8 cellular contexts compared by ENCODE assay signal in genomic region chr17:75010683-75011406, GRCh38. TPM values are rescaled to one million over a fixed set of nuclear protein-coding genes. Genes with fewer than 3 reads are reported as not detected.
DNase-seq lines count a peak whose midpoint lies in the region; ATAC-seq, FAIRE-seq and TF ChIP-seq lines count a peak whose summit lies in the region.

No MANE protein-coding gene starts in this region.

- H3K4me3 Mint-ChIP-seq in activated naive CD8-positive, alpha-beta T cell treated with anti-CD3 and anti-CD28 coated beads, Interleukin-2, amount 50 U/mL, for 24 hours: peak overlapping the region; percentile 32

- no peaks in the 10 kb centered on the region for H3K27me3 ChIP-seq in transverse colon
- no peaks in the 10 kb centered on the region for H3K27me3 ChIP-seq in A673 (replicated peaks; ENCODE audit: insufficient read depth, low read depth, low read length, poor library complexity)

- in situ Hi-C loops in transverse colon (cut with MboI; ENCODE audit: low pct_ligation_motif_present in 1 of 4, low pct_unique_long_range_greater_than_20kb in 1 of 4, low sequenced_read_pairs in 3 of 4): no loop called here

- H3K4me3 ChIP-seq in kidney (ENCODE audit: low read length in 2 of 2) (no peak overlapping the region), transverse colon (no peak overlapping the region), A673 (ENCODE audit: low read depth, low read length, poor library complexity, severe bottlenecking) (no peak overlapping the region)

- H3K4me1 Mint-ChIP-seq in activated naive CD8-positive, alpha-beta T cell treated with anti-CD3 and anti-CD28 coated beads, Interleukin-2, amount 50 U/mL, for 24 hours: peaks cover 35% of the 10 kb centered on the region

- intact Hi-C loops in kidney (cut with DNase I): no loop called here
- intact Hi-C loops in transverse colon (cut with DNase I; ENCODE audit: low total_unique reads): loop anchor here (10.0 kb wide), 1 partner anchor 46 kb away; no protein-coding TSS in a partner anchor
- intact Hi-C loops in A673 (cut with micrococcal nuclease; ENCODE audit: unreplicated experiment): no loop called here

- H3K36me3 ChIP-seq in kidney (ENCODE audit: control insufficient read depth in 1 of 2, insufficient read depth in 2 of 2, low read length in 2 of 2): no peaks in the 10 kb centered on the region
- H3K36me3 ChIP-seq in transverse colon: no peaks in the 10 kb centered on the region
- H3K36me3 ChIP-seq in A673 (ENCODE audit: insufficient read depth, low read length, poor library complexity, severe bottlenecking): no peaks in the 10 kb centered on the region

- H3K27ac Mint-ChIP-seq in activated naive CD8-positive, alpha-beta T cell treated with anti-CD3 and anti-CD28 coated beads, Interleukin-2, amount 50 U/mL, for 24 hours: peak overlapping the region; percentile 59

- POLR2A ChIA-PET in A673 (lab: Charles Lee; ENCODE audit: low non-redundant PET): no interaction called here

- no peaks in the 10 kb centered on the region for H3K27me3 Mint-ChIP-seq in activated naive CD8-positive, alpha-beta T cell treated with anti-CD3 and anti-CD28 coated beads, Interleukin-2, amount 50 U/mL, for 24 hours

- H3K9me3 ChIP-seq in kidney (ENCODE audit: control insufficient read depth in 1 of 2, low read length in 2 of 2): no peaks in the 10 kb centered on the region
- no peaks in the 10 kb centered on the region for H3K9me3 ChIP-seq in transverse colon
- no peaks in the 10 kb centered on the region for H3K9me3 ChIP-seq in A673 (ENCODE audit: low read depth, low read length, poor library complexity, severe bottlenecking)

- peaks cover 4% of the 10 kb centered on the region for H3K36me3 Mint-ChIP-seq in activated naive CD8-positive, alpha-beta T cell treated with anti-CD3 and anti-CD28 coated beads, Interleukin-2, amount 50 U/mL, for 24 hours (ENCODE audit: low read depth)

- H3K4me1 ChIP-seq in kidney (ENCODE audit: control insufficient read depth in 1 of 2, insufficient read depth in 1 of 2, low read depth in 1 of 2, low read length in 2 of 2): peaks cover 9 to 16% of the 10 kb centered on the region in 2 donors
- H3K4me1 ChIP-seq in transverse colon: peaks cover 21 to 42% (median 26%) of the 10 kb centered on the region in 4 donors
- peaks cover 18% of the 10 kb centered on the region for H3K4me1 ChIP-seq in A673 (ENCODE audit: insufficient read depth, low read length, poor library complexity, severe bottlenecking)

- TF ChIP-seq POLR2A in transverse colon (IDR thresholded peaks at IDR 0.05): no peak

- H3K9ac ChIP-seq in kidney (ENCODE audit: low read length in 2 of 2): peak overlapping the region in 1 of 2 donors; percentile 82

- H3K9me3 Mint-ChIP-seq in activated naive CD8-positive, alpha-beta T cell treated with anti-CD3 and anti-CD28 coated beads, Interleukin-2, amount 50 U/mL, for 24 hours: no peaks in the 10 kb centered on the region

- TF ChIP-seq EP300 in transverse colon (IDR thresholded peaks at IDR 0.05; ENCODE audit: low read depth): no peak

- DNase-seq in DMS153 treated with DMSO at 0.1 percent for 48 hours (lab: John Stamatoyannopoulos, UW; ENCODE audit: unreplicated experiment) (peak; percentile 74), NCI-H1694 treated with DMSO at 0.1 percent for 48 hours (lab: John Stamatoyannopoulos, UW) (peak; percentile 76), kidney (peak; percentile 69), transverse colon (peak; percentile 56), A673 (ENCODE audit: low spot score) (no peak)
- no peak for DNase-seq in activated naive CD8-positive, alpha-beta T cell treated with anti-CD3 and anti-CD28 coated beads, Interleukin-2, amount 50 U/mL, for 24 hours

- 39 to 59% methylated on average over 2 to 8 of the region's 8 CpGs for WGBS in transverse colon (ENCODE audit: low coverage in 1 of 2), 2 donors

- BruUV-seq in A673 (replicated peaks; lab: Mats Ljungman, UMichigan): no TSS peak

- CTCF ChIA-PET in A673 (lab: Charles Lee): interaction anchor here (0.6 to 3.6 kb wide), 5 partner anchors 13 to 103 kb away, joined by 3 to 24 read pairs (median 5); partner anchors contain the start of gene CDR2L

- H3K27ac ChIP-seq in kidney (ENCODE audit: low read depth in 2 of 2, low read length in 2 of 2) (no peak overlapping the region), transverse colon (peak overlapping the region; percentile 88 to 96 (median 94)), A673 (ENCODE audit: low read depth, low read length, poor library complexity, severe bottlenecking) (no peak overlapping the region)

- no peak for TF ChIP-seq CTCF in kidney (IDR thresholded peaks at IDR 0.05; ENCODE audit: borderline replicate concordance, extremely low read depth, insufficient read depth)
- no peak for TF ChIP-seq CTCF in transverse colon (IDR thresholded peaks at IDR 0.05)
- no peak for TF ChIP-seq CTCF in A673 (conservative IDR thresholded peaks at IDR 0.05; ENCODE audit: low read depth, low read length)

- FAIRE-seq in kidney (lab: Jason Lieb, UNC): no peak

- peak; percentile 42 for ATAC-seq in activated naive CD8-positive, alpha-beta T cell treated with anti-CD3 and anti-CD28 coated beads, Interleukin-2, amount 50 U/mL, for 24 hours
- no peak for ATAC-seq in GM18502 (IDR thresholded peaks at IDR 0.05; ENCODE audit: poor library complexity, unreplicated experiment)
- ATAC-seq in GM21717 (IDR thresholded peaks at IDR 0.05; ENCODE audit: unreplicated experiment): no peak

RNA-seq across cellular contexts. Expression of gene MRPL58, which starts 1.6 kb away (rescaled TPM):
- 23.1 TPM for total RNA-seq in kidney
- polyA plus RNA-seq in kidney (ENCODE audit: insufficient read depth, low read depth, low replicate concordance): 84.5 TPM
- total RNA-seq in transverse colon: 10 to 100 TPM in 2 of 4 donors, under 1 TPM in 1, not detected in 1; 1.00 to 41.3 (median 37.4) TPM
- 59.9 and 61.4 TPM in 2 replicates for total RNA-seq in A673 (2021)

RNA-seq across cellular contexts. Expression of gene CDR2L, which starts 23.4 kb away (rescaled TPM):
- 29.3 TPM for total RNA-seq in kidney
- polyA plus RNA-seq in kidney (ENCODE audit: insufficient read depth, low read depth, low replicate concordance): 12.5 TPM
- 1 to 10 TPM; 2.0 to 5.6 (median 3.6) TPM for total RNA-seq in transverse colon
- total RNA-seq in A673 (2021): 5.8 and 7.6 TPM in 2 replicates

RNA-seq across cellular contexts. Expression of gene ATP5PD, which starts 35.9 kb away (rescaled TPM):
- total RNA-seq in kidney: 261 TPM
- polyA plus RNA-seq in kidney (ENCODE audit: insufficient read depth, low read depth, low replicate concordance): 916 TPM
- total RNA-seq in transverse colon: 100 to 1,000 TPM in 3 of 4 donors, 10 to 100 TPM in 1; 75.2 to 373 (median 245) TPM
- total RNA-seq in A673 (2021): 291 and 311 TPM in 2 replicates

RNA-seq across cellular contexts. Expression of gene KCTD2, which starts 36.2 kb away (rescaled TPM):
- total RNA-seq in kidney: 30.2 TPM
- polyA plus RNA-seq in kidney (ENCODE audit: insufficient read depth, low read depth, low replicate concordance): 26.0 TPM
- 10 to 100 TPM; 14.5 to 24.7 (median 19.7) TPM for total RNA-seq in transverse colon
- total RNA-seq in A673 (2021): 25.6 and 25.7 TPM in 2 replicates

RNA-seq across cellular contexts. Expression of gene HID1, which starts 38.3 kb away (rescaled TPM):
- total RNA-seq in kidney: 32.6 TPM
- 13.6 TPM for polyA plus RNA-seq in kidney (ENCODE audit: insufficient read depth, low read depth, low replicate concordance)
- total RNA-seq in transverse colon: 100 to 1,000 TPM in 1 of 4 donors, 10 to 100 TPM in 3; 30.2 to 221 (median 50.7) TPM
- 1.2 and 2.9 TPM in 2 replicates for total RNA-seq in A673 (2021)

Comparison
In these comparisons a context has a peak if more than half of its experiments do, and no peak if none do; other contexts are left out.
1. DNase-seq: peak in DMS153 treated with DMSO at 0.1 percent for 48 hours (single experiment), NCI-H1694 treated with DMSO at 0.1 percent for 48 hours (single experiment), kidney (single experiment) and transverse colon (single experiment); none in activated naive CD8-positive, alpha-beta T cell treated with anti-CD3 and anti-CD28 coated beads, Interleukin-2, amount 50 U/mL, for 24 hours (single experiment) and A673 (single experiment).
2. H3K27ac ChIP-seq: peak in transverse colon (4 of 4); none in kidney (0 of 2) and A673 (single experiment).